In the genomic region with DNA sequence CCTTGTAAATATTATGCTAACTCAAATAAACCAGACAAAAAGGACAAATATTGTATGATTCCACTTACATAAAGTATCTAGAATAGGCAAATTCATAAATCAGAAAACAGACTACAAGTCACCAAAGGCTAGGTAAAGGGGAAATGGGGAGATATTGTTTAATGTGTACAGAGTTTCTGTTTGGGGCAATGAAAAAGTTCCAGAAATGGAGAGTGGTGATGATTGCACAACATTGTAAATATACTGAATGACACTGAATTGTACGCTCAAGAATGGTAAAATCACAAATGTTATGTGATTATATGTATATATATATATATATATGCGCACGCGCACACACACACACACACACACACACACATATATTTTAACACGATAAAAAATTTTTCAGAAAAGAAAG, we compare ENCODE assay signal across 15 cellular contexts.
"Had no signal": no experiment of that assay in that cellular context is flagged by ENCODE, and none has a peak within 500 bp of the region (broad histone marks: within the 10 kb centered on the region; RNA-seq: fewer than 3 reads in every experiment).

No MANE protein-coding gene starts in this region.

- ATAC-seq: esophagus mucosa; heart left ventricle; left colon; naive thymus-derived CD4-positive, alpha-beta T cell; psoas muscle; sciatic nerve had no signal

- H3K27me3 ChIP-seq: heart left ventricle, stomach had no signal

- H3K36me3 ChIP-seq: heart left ventricle, stomach had no signal

- H3K4me3 ChIP-seq: heart left ventricle, psoas muscle, skin epidermis, stomach had no signal

- DNase-seq: effector memory CD4-positive, alpha-beta T cell; heart left ventricle; hippocampal formation; left colon; mammary epithelial cell; naive thymus-derived CD4-positive, alpha-beta T cell; nephron progenitor cell; psoas muscle; retina; stimulated activated naive CD4-positive, alpha-beta T cell; stomach; substantia nigra had no signal

- H3K4me1 ChIP-seq: psoas muscle had no signal

- H3K27ac ChIP-seq: heart left ventricle, psoas muscle, skin epidermis, stomach had no signal

- H3K9me3 ChIP-seq: heart left ventricle, psoas muscle, stomach had no signal
